Comparison of ENCODE assay signal across 23 cellular contexts in the genomic region with DNA sequence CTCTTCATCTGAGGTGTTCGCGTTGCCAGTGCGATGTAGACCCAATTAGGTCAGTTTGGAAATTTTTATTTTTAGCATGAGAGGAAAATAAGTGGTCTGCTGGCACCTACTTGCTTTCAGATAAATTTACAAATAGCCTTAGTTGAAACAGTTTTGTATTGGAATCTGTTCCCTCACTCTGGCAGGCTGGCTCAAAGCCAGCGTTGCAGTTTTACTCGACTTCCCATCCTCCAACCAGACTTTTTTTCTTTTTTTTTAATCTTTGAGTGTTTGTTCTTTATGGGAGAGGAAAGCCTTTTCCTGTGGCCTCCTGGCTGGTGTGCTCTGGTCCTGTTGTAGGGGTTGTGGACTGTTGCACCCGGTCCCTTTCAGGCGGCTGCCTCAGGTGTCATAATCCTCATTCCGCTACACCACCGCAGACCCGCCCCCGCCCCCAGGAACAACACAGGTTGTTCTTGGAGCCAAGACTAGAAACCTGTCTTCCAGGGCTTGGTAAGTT. TPM values are rescaled to one million over a fixed set of nuclear protein-coding genes. Genes with fewer than 3 reads are reported as not detected.
DNase-seq lines count a peak whose midpoint lies in the region; ATAC-seq and TF ChIP-seq lines count a peak whose summit lies in the region.
"Had no signal": no experiment of that assay in that cellular context is flagged by ENCODE, and none has a peak within 500 bp of the region (broad histone marks: within the 10 kb centered on the region; RNA-seq: fewer than 3 reads in every experiment).

No MANE protein-coding gene starts in this region.

- H3K36me3 Mint-ChIP-seq in stimulated activated naive B cell treated with anti-CD40 and anti-IgM and Interleukin-4, amounts not matched to agents 10 μg/mL and 1 μg/mL and 100 μg/mL, for 72 hours = no peaks in the 10 kb centered on the region
- H3K36me3 Mint-ChIP-seq: T-cell had no signal

- H3K36me3 ChIP-seq in body of pancreas (replicated peaks in 1 of 2; ENCODE audit: insufficient read depth in 1 of 2, low read depth in 2 of 2) = no peaks in the 10 kb centered on the region
- H3K36me3 ChIP-seq: esophagus muscularis mucosa, spleen, tibial nerve had no signal

- no peaks in the 10 kb centered on the region for H3K27me3 Mint-ChIP-seq in stimulated activated naive B cell treated with anti-CD40 and anti-IgM and Interleukin-4, amounts not matched to agents 10 μg/mL and 1 μg/mL and 100 μg/mL, for 72 hours
- H3K27me3 Mint-ChIP-seq: activated CD4-positive, alpha-beta T cell treated with anti-CD3 and anti-CD28 coated beads for 36 hours; effector memory CD8-positive, alpha-beta T cell; T-cell had no signal

- no peak overlapping the region for H3K27ac ChIP-seq in body of pancreas
- H3K27ac ChIP-seq: 22Rv1, esophagus muscularis mucosa, spleen, tibial nerve had no signal

- H3K9me3 Mint-ChIP-seq in stimulated activated naive B cell treated with anti-CD40 and anti-IgM and Interleukin-4, amounts not matched to agents 10 μg/mL and 1 μg/mL and 100 μg/mL, for 72 hours = no peaks in the 10 kb centered on the region
- H3K9me3 Mint-ChIP-seq: activated T-cell treated with anti-CD3 and anti-CD28 coated beads, Interleukin-2, amount 50 U/mL, for 4 hours; effector memory CD8-positive, alpha-beta T cell; T-cell had no signal

- no peak for TF ChIP-seq POLR2A in body of pancreas (IDR thresholded peaks at IDR 0.05)

- H3K4me1 Mint-ChIP-seq in stimulated activated naive B cell treated with anti-CD40 and anti-IgM and Interleukin-4, amounts not matched to agents 10 μg/mL and 1 μg/mL and 100 μg/mL, for 72 hours = no peaks in the 10 kb centered on the region
- H3K4me1 Mint-ChIP-seq: T-cell had no signal

- no peak overlapping the region for H3K4me3 ChIP-seq in body of pancreas
- H3K4me3 ChIP-seq: esophagus muscularis mucosa, spleen, tibial nerve had no signal

- no peaks in the 10 kb centered on the region for H3K9me3 ChIP-seq in body of pancreas
- H3K9me3 ChIP-seq: esophagus muscularis mucosa, spleen, tibial nerve had no signal

- 59% methylated on average over 7 to 10 of the region's 11 CpGs for WGBS in body of pancreas, 2 donors

- no peaks in the 10 kb centered on the region for H3K4me1 ChIP-seq in body of pancreas
- H3K4me1 ChIP-seq: spleen had no signal

- no peak for ATAC-seq in body of pancreas
- no peak for ATAC-seq in stimulated activated naive B cell treated with anti-CD40 and anti-IgM and Interleukin-4, amounts not matched to agents 10 μg/mL and 1 μg/mL and 100 μg/mL, for 72 hours (replicated peaks)
- ATAC-seq: activated CD4-positive, alpha-beta T cell treated with anti-CD3 and anti-CD28 coated beads for 36 hours; activated T-cell treated with anti-CD3 and anti-CD28 coated beads, Interleukin-2, amount 50 U/mL, for 4 hours; effector memory CD8-positive, alpha-beta T cell; Panc1; T-cell had no signal

- intact Hi-C loops in body of pancreas (cut with DNase I) = no loop called here

- no peak for TF ChIP-seq CTCF in body of pancreas (IDR thresholded peaks at IDR 0.05)

- H3K4me3 Mint-ChIP-seq in stimulated activated naive B cell treated with anti-CD40 and anti-IgM and Interleukin-4, amounts not matched to agents 10 μg/mL and 1 μg/mL and 100 μg/mL, for 72 hours = no peak overlapping the region
- H3K4me3 Mint-ChIP-seq: activated CD4-positive, alpha-beta T cell treated with anti-CD3 and anti-CD28 coated beads for 36 hours; activated T-cell treated with anti-CD3 and anti-CD28 coated beads, Interleukin-2, amount 50 U/mL, for 4 hours; effector memory CD8-positive, alpha-beta T cell; T-cell had no signal

- no peaks in the 10 kb centered on the region for H3K27me3 ChIP-seq in body of pancreas
- H3K27me3 ChIP-seq: esophagus muscularis mucosa, spleen, tibial nerve had no signal

- DNase-seq in DMS53 (lab: John Stamatoyannopoulos, UW) (peak; percentile 15), DMS53 treated with DMSO at 0.1 percent for 48 hours (lab: John Stamatoyannopoulos, UW; ENCODE audit: unreplicated experiment) (no peak), body of pancreas (peak in 3 of 4 donors; percentile 5 to 39 (median 16)), iris pigment epithelial cell (ENCODE audit: low read depth) (peak; percentile 11), kidney glomerular epithelial cell (lab: John Stamatoyannopoulos, UW) (no peak), COLO668 (lab: John Stamatoyannopoulos, UW; ENCODE audit: unreplicated experiment) (no peak)
- no peak for DNase-seq in stimulated activated naive B cell treated with anti-CD40 and anti-IgM and Interleukin-4, amounts not matched to agents 10 μg/mL and 1 μg/mL and 100 μg/mL, for 72 hours
- DNase-seq in activated CD4-positive, alpha-beta T cell treated with anti-CD3 and anti-CD28 coated beads for 4 hours = no peak
- DNase-seq: activated CD4-positive, alpha-beta T cell treated with anti-CD3 and anti-CD28 coated beads for 36 hours; activated naive CD4-positive, alpha-beta T cell; activated T-cell treated with anti-CD3 and anti-CD28 coated beads, Interleukin-2, amount 50 U/mL, for 4 hours; cerebellar nuclear complex; effector memory CD8-positive, alpha-beta T cell; IMR-90; NCI-H524 treated with DMSO at 0.1 percent for 48 hours; spleen; stimulated activated CD4-positive, alpha-beta T cell treated with anti-CD3 and anti-CD28 coated beads, Interleukin-4, amount 100 ng/mL, for 1 hour; stimulated activated naive CD4-positive, alpha-beta T cell treated with Interleukin-2 at 50 U/mL for 16 hours; T-cell had no signal

- peak overlapping the region; percentile 20 for H3K27ac Mint-ChIP-seq in stimulated activated naive B cell treated with anti-CD40 and anti-IgM and Interleukin-4, amounts not matched to agents 10 μg/mL and 1 μg/mL and 100 μg/mL, for 72 hours
- H3K27ac Mint-ChIP-seq: activated CD4-positive, alpha-beta T cell treated with anti-CD3 and anti-CD28 coated beads for 36 hours; effector memory CD8-positive, alpha-beta T cell; T-cell had no signal

RNA-seq across cellular contexts. Expression of gene TIAM2, which starts 46.7 kb away (rescaled TPM):
- 1 to 10 TPM; 3.1 to 6.6 TPM for total RNA-seq in body of pancreas

Comparison
In these comparisons a context has a peak if more than half of its experiments do, and no peak if none do; other contexts are left out.
1. DNase-seq: peak in DMS53 (single experiment), body of pancreas (3 of 4) and iris pigment epithelial cell (single experiment); none in DMS53 treated with DMSO at 0.1 percent for 48 hours (single experiment), stimulated activated naive B cell treated with anti-CD40 and anti-IgM and Interleukin-4, amounts not matched to agents 10 μg/mL and 1 μg/mL and 100 μg/mL, for 72 hours (single experiment), kidney glomerular epithelial cell (single experiment), activated CD4-positive, alpha-beta T cell treated with anti-CD3 and anti-CD28 coated beads for 4 hours (0 of 2) and COLO668 (single experiment).